Comparison of ENCODE assay signal across 22 cellular contexts in genomic region chr14:37436519-37436918, GRCh38.
DNase-seq lines count a peak whose midpoint lies in the region; ATAC-seq, FAIRE-seq and TF ChIP-seq lines count a peak whose summit lies in the region.
"Had no signal": no experiment of that assay in that cellular context is flagged by ENCODE, and none has a peak within 500 bp of the region (broad histone marks: within the 10 kb centered on the region; RNA-seq: fewer than 3 reads in every experiment).

No MANE protein-coding gene starts in this region.

- ATAC-seq in PC-3 = peak; percentile 92
- no peak for ATAC-seq in pancreas
- no peak for ATAC-seq in left lung
- ATAC-seq in GM21619 (IDR thresholded peaks at IDR 0.05; ENCODE audit: unreplicated experiment) = no peak
- ATAC-seq in HG02642 (IDR thresholded peaks at IDR 0.05; ENCODE audit: poor library complexity, unreplicated experiment) = no peak
- ATAC-seq: activated T-cell treated with anti-CD3 and anti-CD28 coated beads, Interleukin-2, amount 50 U/mL, for 72 hours; naive thymus-derived CD4-positive, alpha-beta T cell; right cardiac atrium had no signal

- peak; percentile 29 for FAIRE-seq in pancreas (lab: Jason Lieb, UNC)

- no peak overlapping the region for H2AFZ ChIP-seq in PC-3 (ENCODE audit: low read length)

- intact Hi-C loops in PC-3 (cut with micrococcal nuclease) = loop anchor here (1.0 to 5.0 kb wide), 9 partner anchors 81 to 390 kb away; no protein-coding TSS in a partner anchor
- intact Hi-C loops in pancreas (cut with DNase I) = no loop called here
- intact Hi-C loops in left lung (cut with DNase I) = no loop called here

- no peaks in the 10 kb centered on the region for H3K9me2 ChIP-seq in PC-3 (replicated peaks; ENCODE audit: low read length)

- H3F3A ChIP-seq in PC-3 (ENCODE audit: low read length, unreplicated experiment) = peaks cover 4% of the 10 kb centered on the region

- H3K4me3 ChIP-seq in PC-3 (ENCODE audit: low read length) (peak overlapping the region; percentile 29; the same call in 1 of the 2 replicates), pancreas (no peak overlapping the region), left lung (no peak overlapping the region)
- H3K4me3 ChIP-seq: ascending aorta, BLaER1, esophagus squamous epithelium, uterus had no signal

- TF ChIP-seq CTCF in PC-3 (conservative IDR thresholded peaks at IDR 0.05; ENCODE audit: low read depth, low read length) = no peak
- TF ChIP-seq CTCF in pancreas (IDR thresholded peaks at IDR 0.05) = no peak
- no peak for TF ChIP-seq CTCF in left lung (IDR thresholded peaks at IDR 0.05)

- BruUV-seq in PC-3 (replicated peaks; lab: Mats Ljungman, UMichigan) = no TSS peak

- no peaks in the 10 kb centered on the region for H3K79me2 ChIP-seq in PC-3 (ENCODE audit: low read length)

- no peaks in the 10 kb centered on the region for H4K20me1 ChIP-seq in PC-3 (ENCODE audit: low read length)
- H4K20me1 ChIP-seq: BLaER1 had no signal

- CTCF ChIA-PET in PC-3 (lab: Charles Lee) = interaction anchor here (0.6 to 1.0 kb wide), 2 partner anchors 156 to 184 kb away, joined by 3 read pairs; no protein-coding TSS in a partner anchor

- H3K9ac ChIP-seq in PC-3 (ENCODE audit: low read length) = peak overlapping the region; percentile 67
- H3K9ac ChIP-seq: BLaER1 had no signal

- POLR2A ChIA-PET in PC-3 (lab: Charles Lee; ENCODE audit: unreplicated experiment) = interaction anchor here (0.5 to 1.1 kb wide), 7 partner anchors 45 to 562 kb away, joined by 3 to 10 read pairs (median 4); partner anchors contain the start of genes FOXA1 and TTC6

- H3K27ac ChIP-seq in PC-3 (ENCODE audit: low read length) (peak overlapping the region; percentile 94), pancreas (no peak overlapping the region), left lung (no peak overlapping the region)
- H3K27ac ChIP-seq: ascending aorta, BLaER1, esophagus squamous epithelium, uterus had no signal

- H3K9me3 ChIP-seq in PC-3 (ENCODE audit: low read length) (no peaks in the 10 kb centered on the region), pancreas (no peaks in the 10 kb centered on the region), left lung (peaks cover 0 to 12% of the 10 kb centered on the region in 2 donors)
- H3K9me3 ChIP-seq: ascending aorta, BLaER1, esophagus squamous epithelium, uterus had no signal

- DNase-seq in NCI-H345 (lab: John Stamatoyannopoulos, UW) (peak; percentile 17), NCI-H345 treated with DMSO at 0.1 percent for 48 hours (lab: John Stamatoyannopoulos, UW; ENCODE audit: unreplicated experiment) (no peak), NCI-H1417 (lab: John Stamatoyannopoulos, UW) (peak in 2 of 3 experiments; percentile 52 to 87), PC-3 (peak; percentile 97), pancreas (no peak), left lung (no peak)
- DNase-seq: activated CD4-positive, alpha-beta T cell treated with anti-CD3 and anti-CD28 coated beads for 1 hour; activated T-cell treated with anti-CD3 and anti-CD28 coated beads, Interleukin-2, amount 50 U/mL, for 72 hours; esophagus squamous epithelium; IMR-90; mesendoderm; MM.1S; naive thymus-derived CD4-positive, alpha-beta T cell; NCI-H2171 treated with DMSO at 0.1 percent for 48 hours; right cardiac atrium; RPMI8226; stimulated activated CD8-positive, alpha-beta memory T cell treated with anti-CD3 and anti-CD28 coated beads, Interleukin-4, amount 100 ng/mL, for 48 hours; uterus had no signal

- 26 to 28% methylated on average over 3 of the region's 3 CpGs for WGBS in pancreas, 2 donors

- H3K27me3 ChIP-seq in PC-3 (ENCODE audit: low read length) (no peaks in the 10 kb centered on the region), pancreas (no peaks in the 10 kb centered on the region), left lung (no peaks in the 10 kb centered on the region)
- H3K27me3 ChIP-seq: ascending aorta, BLaER1, esophagus squamous epithelium, uterus had no signal

- H3K4me2 ChIP-seq in PC-3 (ENCODE audit: low read length) = peak overlapping the region; percentile 73
- H3K4me2 ChIP-seq: BLaER1 had no signal

- H3K4me1 ChIP-seq in PC-3 (ENCODE audit: insufficient read depth, low read length) (peaks cover 24% of the 10 kb centered on the region), pancreas (peaks cover 0 to 4% (median 0%) of the 10 kb centered on the region in 3 donors), left lung (no peaks in the 10 kb centered on the region)
- H3K4me1 ChIP-seq: ascending aorta, BLaER1, uterus had no signal

- H3K36me3 ChIP-seq in PC-3 (ENCODE audit: low read depth, low read length) = no peaks in the 10 kb centered on the region
- H3K36me3 ChIP-seq in pancreas = no peaks in the 10 kb centered on the region
- no peaks in the 10 kb centered on the region for H3K36me3 ChIP-seq in left lung
- H3K36me3 ChIP-seq: ascending aorta, BLaER1, esophagus squamous epithelium, uterus had no signal

Comparison
In these comparisons a context has a peak if more than half of its experiments do, and no peak if none do; other contexts are left out.
1. DNase-seq: peak in NCI-H345 (single experiment), NCI-H1417 (2 of 3) and PC-3 (single experiment); none in NCI-H345 treated with DMSO at 0.1 percent for 48 hours (single experiment), pancreas (0 of 6) and left lung (0 of 2).